13 cellular contexts compared by ENCODE assay signal in genomic region chr4:176259330-176260090, GRCh38. TPM values are rescaled to one million over a fixed set of nuclear protein-coding genes. Genes with fewer than 3 reads are reported as not detected.
DNase-seq lines count a peak whose midpoint lies in the region; ATAC-seq and TF ChIP-seq lines count a peak whose summit lies in the region.
"Had no signal": no experiment of that assay in that cellular context is flagged by ENCODE, and none has a peak within 500 bp of the region (broad histone marks: within the 10 kb centered on the region; RNA-seq: fewer than 3 reads in every experiment).

No MANE protein-coding gene starts in this region.

- H3K9me3 ChIP-seq in IMR-90 (ENCODE audit: control insufficient read depth, insufficient read depth, low read length) = no peaks in the 10 kb centered on the region
- H3K9me3 ChIP-seq: colonic mucosa had no signal

- H3K79me1 ChIP-seq in IMR-90 (ENCODE audit: low read depth in 1 of 2, low read length in 2 of 2) = no peaks in the 10 kb centered on the region

- POLR2A ChIA-PET in IMR-90 (lab: Charles Lee; ENCODE audit: unreplicated experiment) = no interaction called here

- DNase-seq in AG09319 (ENCODE audit: extremely low read depth, low read depth) = peak; percentile 4
- peak; percentile 80 for DNase-seq in IMR-90
- no peak for DNase-seq in chondrocyte (ENCODE audit: low spot score)
- no peak for DNase-seq in left cardiac atrium
- DNase-seq in stimulated activated CD4-positive, alpha-beta T cell treated with anti-CD3 and anti-CD28 coated beads, Interleukin-4, amount 100 ng/mL, for 1 hour = no peak
- DNase-seq: activated naive CD4-positive, alpha-beta T cell treated with Interleukin-2 at 50 U/mL for 16 hours; CD4-positive, CD25-positive, alpha-beta regulatory T cell; colonic mucosa; NCI-H1048; NCI-H526 had no signal

- H3K9me3 Mint-ChIP-seq in chondrocyte (ENCODE audit: low read depth) (peaks cover 5% of the 10 kb centered on the region), nephron (no peaks in the 10 kb centered on the region)
- H3K9me3 Mint-ChIP-seq: CD4-positive, CD25-positive, alpha-beta regulatory T cell had no signal

- no peak overlapping the region for H2AFZ ChIP-seq in IMR-90 (replicated peaks; ENCODE audit: low read length, poor library complexity)

- in situ Hi-C loops in IMR-90 (cut with MboI; ENCODE audit: low sequenced_read_pairs) = no loop called here

- H2BK20ac ChIP-seq in IMR-90 (ENCODE audit: low read depth, low read length) = peak overlapping the region; percentile 87

- dilution Hi-C loops in IMR-90 (cut with HindIII; ENCODE audit: low sequenced_read_pairs, unreplicated experiment) = no loop called here

- peak overlapping the region; percentile 49 for H4K91ac ChIP-seq in IMR-90 (ENCODE audit: insufficient read depth, low read depth, low read length)

- no peaks in the 10 kb centered on the region for H3K27me3 ChIP-seq in IMR-90 (ENCODE audit: control insufficient read depth, insufficient read depth, low read length)
- H3K27me3 ChIP-seq: colonic mucosa had no signal

- H3K4me1 ChIP-seq in IMR-90 (ENCODE audit: control insufficient read depth, insufficient read depth, low read length) = peaks cover 17% of the 10 kb centered on the region
- H3K4me1 ChIP-seq: colonic mucosa had no signal

- H3K27ac Mint-ChIP-seq in chondrocyte (ENCODE audit: unreplicated experiment) (peak overlapping the region; percentile 80), nephron (peak overlapping the region in 2 of 3 experiments; percentile 19)
- H3K27ac Mint-ChIP-seq: CD4-positive, CD25-positive, alpha-beta regulatory T cell had no signal

- H3K4me2 ChIP-seq in IMR-90 (ENCODE audit: low read depth, low read length) = peak overlapping the region; percentile 73

- no CpG with 5 or more reads among the region's 5 CpGs for WGBS in IMR-90 (ENCODE audit: extremely low coverage in 2 of 2, insufficient read length in 1 of 2), 2 experiments

- H2AK5ac ChIP-seq in IMR-90 (ENCODE audit: low read depth, low read length) = 0 out of 2 replicates have a peak overlapping the region, but pooled peaks have one; percentile 6

- H3K56ac ChIP-seq in IMR-90 (ENCODE audit: extremely low read depth, insufficient read depth, low read length) = peak overlapping the region; percentile 75

- no peak overlapping the region for H3K9ac ChIP-seq in IMR-90 (ENCODE audit: low read depth, low read length)

- H2AK9ac ChIP-seq in IMR-90 (replicated peaks; ENCODE audit: low read depth, low read length, poor library complexity) = no peak overlapping the region

- peak overlapping the region; percentile 96; the same call in 1 of the 2 replicates for H3K18ac ChIP-seq in IMR-90 (ENCODE audit: low read depth, low read length)

- H3K4me3 Mint-ChIP-seq in chondrocyte (ENCODE audit: unreplicated experiment) = peak overlapping the region; percentile 16
- H3K4me3 Mint-ChIP-seq in nephron = no peak overlapping the region
- H3K4me3 Mint-ChIP-seq: CD4-positive, CD25-positive, alpha-beta regulatory T cell had no signal

- BruUV-seq in IMR-90 (replicated peaks; lab: Mats Ljungman, UMichigan) = no TSS peak

- H3K23ac ChIP-seq in IMR-90 (ENCODE audit: low read depth, low read length) = peak overlapping the region; percentile 2; the same call in 1 of the 2 replicates

- peak overlapping the region; percentile 53; the same call in 1 of the 2 replicates for H3K4ac ChIP-seq in IMR-90 (ENCODE audit: low read depth, low read length)

- CTCF ChIA-PET in IMR-90 (lab: Yijun Ruan, JAX) = interaction anchor here (0.9 to 1.0 kb wide), 2 partner anchors 10 to 82 kb away, joined by 3 read pairs; no protein-coding TSS in a partner anchor

- no peaks in the 10 kb centered on the region for H3K36me3 ChIP-seq in IMR-90 (ENCODE audit: control insufficient read depth, insufficient read depth, low read length)
- H3K36me3 ChIP-seq: colonic mucosa had no signal

- no peaks in the 10 kb centered on the region; the same call in 1 of the 2 replicates for H3K9me1 ChIP-seq in IMR-90 (ENCODE audit: insufficient read depth, low read length)

- H4K5ac ChIP-seq in IMR-90 (ENCODE audit: low read depth, low read length) = peak overlapping the region; percentile 87; the same call in 1 of the 2 replicates

- TF ChIP-seq POLR2A in IMR-90 (IDR thresholded peaks at IDR 0.05; ENCODE audit: low read depth, low read length) = no peak

- peaks cover 41% of the 10 kb centered on the region for H3K4me1 Mint-ChIP-seq in chondrocyte (ENCODE audit: low read depth)
- H3K4me1 Mint-ChIP-seq in nephron = peaks cover 34% of the 10 kb centered on the region
- H3K4me1 Mint-ChIP-seq: CD4-positive, CD25-positive, alpha-beta regulatory T cell had no signal

- H2BK15ac ChIP-seq in IMR-90 (ENCODE audit: low read depth, low read length) = peak overlapping the region; percentile 35; the same call in 2 of the 3 replicates

- no peaks in the 10 kb centered on the region for H3K36me3 Mint-ChIP-seq in chondrocyte (ENCODE audit: low read depth)
- H3K36me3 Mint-ChIP-seq in nephron (ENCODE audit: low read depth) = no peaks in the 10 kb centered on the region
- H3K36me3 Mint-ChIP-seq: CD4-positive, CD25-positive, alpha-beta regulatory T cell had no signal

- H3K4me3 ChIP-seq in IMR-90 (ENCODE audit: insufficient read depth, low read depth, low read length) = no peak overlapping the region
- H3K4me3 ChIP-seq: colonic mucosa had no signal

- H4K20me1 ChIP-seq in IMR-90 (ENCODE audit: insufficient read depth, low read length) = no peaks in the 10 kb centered on the region

- TF ChIP-seq RAD21 in IMR-90 (IDR thresholded peaks at IDR 0.05; ENCODE audit: low read length) = no peak

- intact Hi-C loops in IMR-90 (cut with micrococcal nuclease) = no loop called here
- intact Hi-C loops in left cardiac atrium (cut with DNase I) = no loop called here

- peak overlapping the region; percentile 99 for H3K27ac ChIP-seq in IMR-90 (ENCODE audit: insufficient read depth, low read length)
- H3K27ac ChIP-seq: colonic mucosa had no signal

- peak overlapping the region; percentile 94 for H2BK5ac ChIP-seq in IMR-90 (ENCODE audit: low read depth, low read length, poor library complexity, severe bottlenecking)

- no peaks in the 10 kb centered on the region for H3K27me3 Mint-ChIP-seq in chondrocyte (ENCODE audit: low read depth)
- no peaks in the 10 kb centered on the region for H3K27me3 Mint-ChIP-seq in nephron (ENCODE audit: low read depth)

- ATAC-seq in IMR-90 (ENCODE audit: low read depth) = peak; percentile 83
- ATAC-seq in GM21737 (IDR thresholded peaks at IDR 0.05; ENCODE audit: unreplicated experiment) = no peak
- ATAC-seq in left cardiac atrium = no peak
- no peak for ATAC-seq in HG03457 (IDR thresholded peaks at IDR 0.05; ENCODE audit: unreplicated experiment)

- peak overlapping the region; percentile 79 to 87 for H4K8ac ChIP-seq in IMR-90 (ENCODE audit: low read depth in 2 of 2, low read length in 2 of 2)

- no peak for TF ChIP-seq CTCF in AG09319 (IDR thresholded peaks at IDR 0.05; ENCODE audit: low read depth, low read length)
- no peak for TF ChIP-seq CTCF in IMR-90 (conservative IDR thresholded peaks at IDR 0.05; ENCODE audit: low read depth, low read length)
- no peak for TF ChIP-seq CTCF in chondrocyte (IDR thresholded peaks at IDR 0.05)
- no peak for TF ChIP-seq CTCF in nephron (IDR thresholded peaks at IDR 0.05; ENCODE audit: unreplicated experiment in 3 of 3)

- H3K14ac ChIP-seq in IMR-90 (replicated peaks; ENCODE audit: low read depth, low read length) = peak overlapping the region; percentile 74

- H2BK120ac ChIP-seq in IMR-90 (ENCODE audit: low read depth, low read length) = peak overlapping the region; percentile 90

TF ChIP-seq in IMR-90, 13 proteins besides CTCF, POLR2A, EP300 and RAD21:
- no peak for TF ChIP-seq MAFK (IDR thresholded peaks at IDR 0.05; ENCODE audit: low read depth, low read length)
- TF ChIP-seq CEBPB (IDR thresholded peaks at IDR 0.05; ENCODE audit: low read depth, low read length) = peak; percentile 53; the same call in 1 of the 2 replicates
- TF ChIP-seq FOS (IDR thresholded peaks at IDR 0.05; ENCODE audit: low read depth, low read length) = peak; percentile 56; the same call in 1 of the 2 replicates
- no peak for TF ChIP-seq CHD1 (IDR thresholded peaks at IDR 0.05; ENCODE audit: low read depth, low read length)
TF ChIP-seq in IMR-90: peak in this region for 2.

RNA-seq across cellular contexts. Expression of gene ASB5, which starts 9.5 kb away (rescaled TPM):
- total RNA-seq in IMR-90 (2012; rRNA removed) = 0.18 and 0.56 TPM in 2 replicates
- polyA plus RNA-seq in IMR-90 (2012; rRNA removed) = 0.21 and 0.32 TPM in 2 replicates
- polyA plus RNA-seq in IMR-90 (2012; cell fraction: cytosol; rRNA removed) = 0.08 and 0.11 TPM in 2 replicates
- polyA plus RNA-seq in IMR-90 (2012; cell fraction: nucleus; rRNA removed; ENCODE audit: low replicate concordance) = 0.04 and 0.38 TPM in 2 replicates
- total RNA-seq in chondrocyte = 0.90 TPM in 1 of 3 replicates, not detected in the others
- total RNA-seq in left cardiac atrium = 1 to 10 TPM; 1.3 to 2.0 TPM
- total RNA-seq: CD4-positive, CD25-positive, alpha-beta regulatory T cell had no signal
- polyA plus RNA-seq: CD4-positive, CD25-positive, alpha-beta regulatory T cell had no signal

Comparison
In these comparisons a context has a peak if more than half of its experiments do, and no peak if none do; other contexts are left out.
1. DNase-seq: peak in AG09319 (single experiment) and IMR-90 (single experiment); none in chondrocyte (single experiment), left cardiac atrium (single experiment) and stimulated activated CD4-positive, alpha-beta T cell treated with anti-CD3 and anti-CD28 coated beads, Interleukin-4, amount 100 ng/mL, for 1 hour (single experiment).